In genomic region chr12:67593871-67594330, GRCh38 we compare ENCODE assay signal across 30 cellular contexts. TPM values are rescaled to one million over a fixed set of nuclear protein-coding genes. Genes with fewer than 3 reads are reported as not detected.
DNase-seq lines count a peak whose midpoint lies in the region; ATAC-seq and TF ChIP-seq lines count a peak whose summit lies in the region.
"Had no signal": no experiment of that assay in that cellular context is flagged by ENCODE, and none has a peak within 500 bp of the region (broad histone marks: within the 10 kb centered on the region; RNA-seq: fewer than 3 reads in every experiment).

No MANE protein-coding gene starts in this region.

- H3K9ac ChIP-seq in mammary epithelial cell (ENCODE audit: insufficient read depth, low read length): no peak overlapping the region

- CTCF ChIA-PET in CD8-positive, alpha-beta memory T cell (lab: Charles Lee): interaction anchor here (1.0 to 1.1 kb wide), 2 partner anchors 19 to 37 kb away, joined by 3 read pairs; no protein-coding TSS in a partner anchor
- CTCF ChIA-PET in mammary epithelial cell (lab: Charles Lee; ENCODE audit: low non-redundant PET): no interaction called here

- no TSS peak for BruUV-seq in mammary epithelial cell (replicated peaks; lab: Mats Ljungman, UMichigan)

- no peak for DNase-seq in T-helper 2 cell treated with Interferon-gamma antibody and Interleukin-4, amounts not matched to agents 5 μg/mL and 100 μg/mL, for 36 hours (ENCODE audit: low spot score)
- DNase-seq in T-helper 2 cell (no peak), mammary epithelial cell (no peak), heart left ventricle (no peak)
- DNase-seq in CD8-positive, alpha-beta memory T cell: no peak
- DNase-seq in naive thymus-derived CD8-positive, alpha-beta T cell: no peak
- DNase-seq in activated T-cell treated with anti-CD3 and anti-CD28 coated beads, Interleukin-2, amount 50 U/mL, for 1 hour: no peak
- DNase-seq: 8988T; activated CD4-positive, CD25-positive, alpha-beta regulatory T cell; activated T-cell treated with anti-CD3 and anti-CD28 coated beads, Interleukin-2, amount 50 U/mL, for 48 hours; AML-193; Kasumi-1; kidney glomerular epithelial cell; NCI-H1694; NK-92 treated with Interleukin-12 subunit alpha and Interleukin-12 subunit beta, amount 100 ng/mL, for 24 hours; ovary; SHP77 treated with DMSO at 0.1 percent for 48 hours; spleen; stomach; SW 1271 had no signal

- TF ChIP-seq POLR2A in heart left ventricle (IDR thresholded peaks at IDR 0.05): no peak

- peaks cover 6% of the 10 kb centered on the region for H3K36me3 Mint-ChIP-seq in T-helper 2 cell treated with Interferon-gamma antibody and Interleukin-4, amounts not matched to agents 5 μg/mL and 100 μg/mL, for 36 hours (ENCODE audit: low read depth)
- H3K36me3 Mint-ChIP-seq in CD8-positive, alpha-beta memory T cell: peaks cover 0 to 10% (median 3%) of the 10 kb centered on the region in 3 donors
- peaks cover 0 to 7% (median 0%) of the 10 kb centered on the region in 3 donors for H3K36me3 Mint-ChIP-seq in naive thymus-derived CD8-positive, alpha-beta T cell
- H3K36me3 Mint-ChIP-seq: activated naive CD4-positive, alpha-beta T cell treated with anti-CD3 and anti-CD28 coated beads, Interleukin-2, amount 50 U/mL, for 24 hours had no signal

- WGBS in mammary epithelial cell (ENCODE audit: low coverage, missing lambda C conversion rate): 100% methylated on average over 1 of the region's 1 CpG
- 92 to 100% (median 96%) methylated on average over 1 of the region's 1 CpG for WGBS in heart left ventricle, 4 donors

- intact Hi-C loops in mammary epithelial cell (cut with micrococcal nuclease) (loop anchor here (1.0 to 2.0 kb wide), 2 partner anchors 54 to 77 kb away; partner anchors contain the start of gene DYRK2), heart left ventricle (cut with DNase I) (no loop called here)

- H3K27me3 Mint-ChIP-seq in T-helper 2 cell treated with Interferon-gamma antibody and Interleukin-4, amounts not matched to agents 5 μg/mL and 100 μg/mL, for 36 hours (ENCODE audit: low read depth): no peaks in the 10 kb centered on the region
- no peaks in the 10 kb centered on the region for H3K27me3 Mint-ChIP-seq in CD8-positive, alpha-beta memory T cell
- no peaks in the 10 kb centered on the region for H3K27me3 Mint-ChIP-seq in naive thymus-derived CD8-positive, alpha-beta T cell
- H3K27me3 Mint-ChIP-seq: activated naive CD4-positive, alpha-beta T cell treated with anti-CD3 and anti-CD28 coated beads, Interleukin-2, amount 50 U/mL, for 24 hours; central memory CD8-positive, alpha-beta T cell had no signal

- H3K36me3 ChIP-seq in CD8-positive, alpha-beta memory T cell (ENCODE audit: insufficient read depth, low read length): no peaks in the 10 kb centered on the region
- H3K36me3 ChIP-seq in mammary epithelial cell (ENCODE audit: insufficient read depth, low read length) (no peaks in the 10 kb centered on the region), heart left ventricle (no peaks in the 10 kb centered on the region)
- H3K36me3 ChIP-seq: HAP-1, ovary, spleen, stomach, tibial nerve had no signal

- no peak overlapping the region for H3K27ac ChIP-seq in CD8-positive, alpha-beta memory T cell (ENCODE audit: low read depth, low read length)
- H3K27ac ChIP-seq in mammary epithelial cell (ENCODE audit: insufficient read depth, low read depth, low read length) (no peak overlapping the region), heart left ventricle (peak overlapping the region in 1 of 12 donors; percentile 21)
- H3K27ac ChIP-seq: HL-60, ovary had no signal

- no peaks in the 10 kb centered on the region for H3K27me3 ChIP-seq in CD8-positive, alpha-beta memory T cell (ENCODE audit: insufficient read depth, low read length, poor library complexity, severe bottlenecking)
- H3K27me3 ChIP-seq in mammary epithelial cell (ENCODE audit: insufficient read depth, low read length) (no peaks in the 10 kb centered on the region), heart left ventricle (no peaks in the 10 kb centered on the region)
- H3K27me3 ChIP-seq: ovary, spleen, stomach, tibial nerve had no signal

- H3K4me1 ChIP-seq in CD8-positive, alpha-beta memory T cell (ENCODE audit: insufficient read depth, low read length): peaks cover 49% of the 10 kb centered on the region
- H3K4me1 ChIP-seq in mammary epithelial cell (ENCODE audit: insufficient read depth, low read length) (peaks cover 30% of the 10 kb centered on the region), heart left ventricle (peaks cover 0 to 33% (median 8%) of the 10 kb centered on the region in 12 donors)

- H3K9me3 Mint-ChIP-seq in T-helper 2 cell treated with Interferon-gamma antibody and Interleukin-4, amounts not matched to agents 5 μg/mL and 100 μg/mL, for 36 hours: peaks cover 16% of the 10 kb centered on the region
- H3K9me3 Mint-ChIP-seq in CD8-positive, alpha-beta memory T cell: peaks cover 0 to 4% (median 0%) of the 10 kb centered on the region in 5 donors
- peaks cover 0 to 16% (median 0%) of the 10 kb centered on the region in 9 donors for H3K9me3 Mint-ChIP-seq in naive thymus-derived CD8-positive, alpha-beta T cell

- POLR2A ChIA-PET in CD8-positive, alpha-beta memory T cell (lab: Charles Lee): interaction anchor here (0.8 kb wide), 1 partner anchor 15 kb away, joined by 3 read pairs; no protein-coding TSS in a partner anchor
- POLR2A ChIA-PET in naive thymus-derived CD8-positive, alpha-beta T cell (lab: Charles Lee): interaction anchor here (0.6 to 2.4 kb wide), 6 partner anchors 11 to 56 kb away, joined by 3 to 8 read pairs (median 3); partner anchors contain the start of gene DYRK2

- peak overlapping the region; percentile 45 for H3K4me2 ChIP-seq in mammary epithelial cell (ENCODE audit: insufficient read depth, low read depth, low read length)

- peak overlapping the region; percentile 26 for H3K4me3 Mint-ChIP-seq in T-helper 2 cell treated with Interferon-gamma antibody and Interleukin-4, amounts not matched to agents 5 μg/mL and 100 μg/mL, for 36 hours
- peak overlapping the region in 2 of 7 donors; percentile 9 to 25 for H3K4me3 Mint-ChIP-seq in CD8-positive, alpha-beta memory T cell
- H3K4me3 Mint-ChIP-seq in naive thymus-derived CD8-positive, alpha-beta T cell: peak overlapping the region in 6 of 10 donors; percentile 1 to 54 (median 42)
- H3K4me3 Mint-ChIP-seq: activated naive CD4-positive, alpha-beta T cell treated with anti-CD3 and anti-CD28 coated beads, Interleukin-2, amount 50 U/mL, for 24 hours; central memory CD8-positive, alpha-beta T cell; nephron had no signal

- H2AFZ ChIP-seq in mammary epithelial cell (ENCODE audit: low read depth, low read length): peak overlapping the region; percentile 48

- dilution Hi-C loops in mammary epithelial cell (cut with HindIII; ENCODE audit: low sequenced_read_pairs): no loop called here

- no peaks in the 10 kb centered on the region for H4K20me1 ChIP-seq in mammary epithelial cell (ENCODE audit: insufficient read depth, low read length)

- ATAC-seq in naive thymus-derived CD8-positive, alpha-beta T cell: no peak
- ATAC-seq in heart left ventricle: no peak
- no peak for ATAC-seq in HG02852 (IDR thresholded peaks at IDR 0.05; ENCODE audit: unreplicated experiment)
- ATAC-seq: GM12878, HepG2, Panc1 had no signal

- no peaks in the 10 kb centered on the region for H3K9me3 ChIP-seq in CD8-positive, alpha-beta memory T cell (ENCODE audit: low read length)
- no peaks in the 10 kb centered on the region for H3K9me3 ChIP-seq in mammary epithelial cell (replicated peaks; ENCODE audit: insufficient read depth, low read length)
- H3K9me3 ChIP-seq in heart left ventricle: no peaks in the 10 kb centered on the region
- H3K9me3 ChIP-seq: HAP-1, ovary, spleen, stomach, tibial nerve had no signal

- H3K27ac Mint-ChIP-seq in T-helper 2 cell treated with Interferon-gamma antibody and Interleukin-4, amounts not matched to agents 5 μg/mL and 100 μg/mL, for 36 hours: no peak overlapping the region
- H3K27ac Mint-ChIP-seq in CD8-positive, alpha-beta memory T cell: peak overlapping the region in 6 of 8 donors; percentile 12 to 90 (median 48)
- H3K27ac Mint-ChIP-seq in naive thymus-derived CD8-positive, alpha-beta T cell: peak overlapping the region in 8 of 10 donors; percentile 12 to 85 (median 60)
- H3K27ac Mint-ChIP-seq: activated naive CD4-positive, alpha-beta T cell treated with anti-CD3 and anti-CD28 coated beads, Interleukin-2, amount 50 U/mL, for 24 hours had no signal

- no peaks in the 10 kb centered on the region for H3K79me2 ChIP-seq in mammary epithelial cell (ENCODE audit: insufficient read depth, low read length)

- no peak overlapping the region for H3K4me3 ChIP-seq in CD8-positive, alpha-beta memory T cell (ENCODE audit: low read length)
- H3K4me3 ChIP-seq in mammary epithelial cell (replicated peaks in 1 of 3; ENCODE audit: insufficient read depth in 1 of 3, low read depth in 2 of 3, low read length in 3 of 3): no peak overlapping the region
- H3K4me3 ChIP-seq in heart left ventricle: no peak overlapping the region
- H3K4me3 ChIP-seq: GM12878, HAP-1, ovary, spleen, stomach, tibial nerve had no signal

- in situ Hi-C loops in mammary epithelial cell (cut with MboI; ENCODE audit: low sequenced_read_pairs in 2 of 2): no loop called here

- TF ChIP-seq CTCF in mammary epithelial cell (conservative IDR thresholded peaks at IDR 0.05 in 1 of 2, IDR thresholded peaks at IDR 0.05 in 1 of 2; ENCODE audit: extremely low read depth in 1 of 2, insufficient read depth in 1 of 2, low read depth in 1 of 2, low read length in 2 of 2): no peak
- no peak for TF ChIP-seq CTCF in heart left ventricle (IDR thresholded peaks at IDR 0.05)

- peaks cover 41% of the 10 kb centered on the region for H3K4me1 Mint-ChIP-seq in T-helper 2 cell treated with Interferon-gamma antibody and Interleukin-4, amounts not matched to agents 5 μg/mL and 100 μg/mL, for 36 hours (ENCODE audit: low read depth)
- H3K4me1 Mint-ChIP-seq in CD8-positive, alpha-beta memory T cell: peaks cover 44 to 63% (median 55%) of the 10 kb centered on the region in 3 donors
- H3K4me1 Mint-ChIP-seq in naive thymus-derived CD8-positive, alpha-beta T cell: peaks cover 29 to 57% (median 55%) of the 10 kb centered on the region in 4 donors

RNA-seq across cellular contexts. Expression of gene DYRK2, which starts 54.6 kb away (rescaled TPM):
- 10 to 100 TPM; 44.7 to 47.6 TPM for total RNA-seq in CD8-positive, alpha-beta memory T cell
- 89.3 TPM for polyA plus RNA-seq in CD8-positive, alpha-beta memory T cell
- 10 to 100 TPM; 17.8 to 25.8 TPM for total RNA-seq in mammary epithelial cell
- 16.3 TPM for polyA plus RNA-seq in mammary epithelial cell
- 43.1 TPM for polyA minus RNA-seq in mammary epithelial cell
- total RNA-seq in naive thymus-derived CD8-positive, alpha-beta T cell: 100 to 1,000 TPM; 189 to 206 TPM
- polyA plus RNA-seq in naive thymus-derived CD8-positive, alpha-beta T cell: 10 to 100 TPM; 47.7 to 94.7 (median 62.4) TPM
- 10 to 100 TPM; 30.5 to 62.9 (median 37.9) TPM for total RNA-seq in heart left ventricle
- polyA plus RNA-seq in heart left ventricle: 10 to 100 TPM in 1 of 2 donors, 1 to 10 TPM in 1; 7.8 to 24.4 TPM
